8 cellular contexts compared by ENCODE assay signal in the genomic region with DNA sequence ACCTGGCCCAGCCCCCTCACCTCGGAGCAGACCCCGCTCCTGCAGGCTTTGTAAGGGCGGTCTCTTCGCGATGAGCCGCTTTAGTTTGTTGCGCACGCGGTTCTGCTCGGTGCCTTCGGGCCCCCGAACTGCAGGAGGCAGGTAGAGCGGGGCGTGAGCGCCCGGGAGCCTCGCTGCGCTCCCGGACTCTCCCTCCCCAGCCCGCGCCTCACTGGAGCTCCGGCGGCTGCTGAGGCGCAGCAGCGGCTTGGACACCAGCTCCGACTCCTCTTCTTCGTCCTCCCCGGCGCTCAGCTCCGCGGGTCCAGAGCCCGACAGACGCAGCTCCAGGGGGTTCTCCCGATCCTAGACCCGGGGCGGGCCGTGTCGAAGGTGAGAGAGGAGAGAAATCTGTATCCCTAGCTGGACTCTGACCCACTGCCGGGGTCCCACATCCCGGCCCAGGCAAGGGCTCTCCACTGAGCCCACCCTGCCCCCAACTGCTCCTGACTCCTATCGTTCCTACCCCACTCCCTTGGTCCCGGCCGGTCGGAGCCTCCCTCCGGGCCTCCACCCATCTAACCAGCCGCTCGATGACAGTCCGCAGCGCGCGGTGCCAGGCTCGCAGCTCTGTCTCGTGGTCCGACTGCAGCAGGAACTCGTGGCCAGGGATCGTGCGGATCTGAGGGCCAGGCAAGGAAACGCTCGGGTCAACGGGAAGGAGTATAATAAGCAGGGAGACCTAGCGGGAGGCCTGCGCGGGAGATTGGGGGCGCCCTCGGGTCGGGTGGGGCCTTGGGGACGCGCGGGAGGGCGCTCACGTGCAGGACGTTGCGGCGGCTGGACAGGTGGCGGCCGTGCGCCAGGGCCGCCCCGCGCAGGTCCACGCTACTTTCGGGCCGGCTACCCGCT. TPM values are rescaled to one million over a fixed set of nuclear protein-coding genes. Genes with fewer than 3 reads are reported as not detected.
DNase-seq lines count a peak whose midpoint lies in the region; ATAC-seq, FAIRE-seq and TF ChIP-seq lines count a peak whose summit lies in the region.

No MANE protein-coding gene starts in this region.

- no peak for TF ChIP-seq CTCF in endothelial cell of umbilical vein (IDR thresholded peaks at IDR 0.05; ENCODE audit: extremely low read depth in 1 of 2, insufficient read depth in 1 of 2, low read depth in 1 of 2, low read length in 2 of 2)
- TF ChIP-seq CTCF in natural killer cell (IDR thresholded peaks at IDR 0.05) = no peak

- peak; percentile 59 for FAIRE-seq in endothelial cell of umbilical vein (lab: Jason Lieb, UNC)

- H3K9me3 Mint-ChIP-seq in IgD-negative memory B cell (no peaks in the 10 kb centered on the region), natural killer cell (no peaks in the 10 kb centered on the region)

- H3K79me2 ChIP-seq in endothelial cell of umbilical vein (ENCODE audit: control insufficient read depth, insufficient read depth, low read length) = no peaks in the 10 kb centered on the region

- H3K4me2 ChIP-seq in endothelial cell of umbilical vein (ENCODE audit: insufficient read depth, low read length) = peak overlapping the region; percentile 2

- no peaks in the 10 kb centered on the region for H3K27me3 Mint-ChIP-seq in IgD-negative memory B cell
- no peaks in the 10 kb centered on the region for H3K27me3 Mint-ChIP-seq in natural killer cell (ENCODE audit: low read depth in 2 of 2)

- no peak for ATAC-seq in natural killer cell
- no peak for ATAC-seq in GM19324 (IDR thresholded peaks at IDR 0.05; ENCODE audit: low FRiP score, unreplicated experiment)

- peak overlapping the region in 1 of 3 experiments; percentile 3 for H3K4me3 ChIP-seq in endothelial cell of umbilical vein (replicated peaks in 1 of 3; ENCODE audit: insufficient read depth in 1 of 3, low read depth in 1 of 3, low read length in 3 of 3)

- peak; percentile 37 for DNase-seq in DMS53 treated with DMSO at 0.1 percent for 48 hours (lab: John Stamatoyannopoulos, UW; ENCODE audit: unreplicated experiment)
- no peak for DNase-seq in endothelial cell of umbilical vein (ENCODE audit: low read depth, low spot score)
- no peak for DNase-seq in natural killer cell
- DNase-seq in UCSD-AML1 (lab: John Stamatoyannopoulos, UW; ENCODE audit: unreplicated experiment) = no peak
- DNase-seq in NCI-H2107 treated with DMSO at 0.1 percent for 48 hours (lab: John Stamatoyannopoulos, UW; ENCODE audit: unreplicated experiment) = no peak
- no peak for DNase-seq in stimulated activated CD4-positive, alpha-beta T cell treated with anti-CD3 and anti-CD28 coated beads, Interleukin-2, amount 100 ng/mL, for 48 hours

- H3K4me1 Mint-ChIP-seq in IgD-negative memory B cell (peaks cover 33 to 47% (median 41%) of the 10 kb centered on the region in 3 donors), natural killer cell (peaks cover 76 to 92% of the 10 kb centered on the region in 2 donors)

- dilution Hi-C loops in endothelial cell of umbilical vein (cut with MboI; ENCODE audit: extremely low pct_ligation_motif_present, low sequenced_read_pairs) = no loop called here

- intact Hi-C loops in endothelial cell of umbilical vein (cut with micrococcal nuclease) = no loop called here
- intact Hi-C loops in natural killer cell (cut with micrococcal nuclease) = loop anchor here (2.0 to 5.0 kb wide), 3 partner anchors 13 to 267 kb away; no protein-coding TSS in a partner anchor

- H4K20me1 ChIP-seq in endothelial cell of umbilical vein (replicated peaks; ENCODE audit: control insufficient read depth, extremely low read depth, insufficient read depth, low read length) = no peaks in the 10 kb centered on the region

- H3K27ac ChIP-seq in endothelial cell of umbilical vein (ENCODE audit: insufficient read depth, low read depth, low read length) = no peak overlapping the region

- no TSS peak for BruUV-seq in endothelial cell of umbilical vein (replicated peaks; lab: Mats Ljungman, UMichigan)

- no peaks in the 10 kb centered on the region for H3K9me3 ChIP-seq in endothelial cell of umbilical vein (replicated peaks; ENCODE audit: control insufficient read depth, insufficient read depth, low read length)

- H3K4me3 Mint-ChIP-seq in IgD-negative memory B cell = peak overlapping the region; percentile 77 to 99 (median 92)
- peak overlapping the region; percentile 85 for H3K4me3 Mint-ChIP-seq in natural killer cell

- H2AFZ ChIP-seq in endothelial cell of umbilical vein (ENCODE audit: low read depth, low read length) = peak overlapping the region; percentile 47

- H3K36me3 Mint-ChIP-seq in IgD-negative memory B cell (peaks cover 5% of the 10 kb centered on the region), natural killer cell (peaks cover 19% of the 10 kb centered on the region)

- no peak overlapping the region for H3K9ac ChIP-seq in endothelial cell of umbilical vein (replicated peaks; ENCODE audit: extremely low read depth, insufficient read depth, low read length)

- H3K4me1 ChIP-seq in endothelial cell of umbilical vein (ENCODE audit: control insufficient read depth, extremely low read depth, insufficient read depth, low read length) = peaks cover 12% of the 10 kb centered on the region

- CTCF ChIA-PET in endothelial cell of umbilical vein (lab: Charles Lee) = interaction anchor here (0.6 to 2.8 kb wide), 7 partner anchors 8 to 108 kb away, joined by 3 to 18 read pairs (median 3); a partner anchor contains a TSS

- POLR2A ChIA-PET in endothelial cell of umbilical vein (lab: Charles Lee) = no interaction called here

- no peak for TF ChIP-seq POLR2A in endothelial cell of umbilical vein (IDR thresholded peaks at IDR 0.05; ENCODE audit: low read depth, low read length)

- H3K27ac Mint-ChIP-seq in IgD-negative memory B cell = peak overlapping the region in 2 of 3 donors; percentile 96 to 99
- peak overlapping the region; percentile 97 to 98 for H3K27ac Mint-ChIP-seq in natural killer cell

- no peaks in the 10 kb centered on the region for H3K9me1 ChIP-seq in endothelial cell of umbilical vein (replicated peaks; ENCODE audit: control insufficient read depth, extremely low read depth, insufficient read depth, low read length)

- H3K36me3 ChIP-seq in endothelial cell of umbilical vein (ENCODE audit: control insufficient read depth in 2 of 2, extremely low read depth in 1 of 2, insufficient read depth in 2 of 2, low read length in 2 of 2) = no peaks in the 10 kb centered on the region

- H3K27me3 ChIP-seq in endothelial cell of umbilical vein (ENCODE audit: control insufficient read depth in 2 of 2, insufficient read depth in 2 of 2, low read length in 2 of 2) = peaks cover 47 to 62% of the 10 kb centered on the region in 2 experiments

RNA-seq across cellular contexts. Expression of a gene that starts 4.2 kb away (rescaled TPM):
- polyA plus RNA-seq in IgD-negative memory B cell (129 TPM), endothelial cell of umbilical vein (0.25 and 0.35 TPM in 2 replicates)
- total RNA-seq in endothelial cell of umbilical vein (0.38 TPM in 1 of 2 replicates, not detected in the other), natural killer cell (1,000 to 10,000 TPM in 2 of 3 donors, 100 to 1,000 TPM in 1; 558 to 1,091 (median 1,015) TPM)
- 0.18 and 0.20 TPM in 2 replicates for polyA plus RNA-seq in endothelial cell of umbilical vein (2011; cell fraction: cytosol; rRNA removed)
- polyA plus RNA-seq in endothelial cell of umbilical vein (2011; cell fraction: nucleus; rRNA removed) = 0.41 and 0.66 TPM in 2 replicates
- 0.30 TPM in 1 of 2 replicates, not detected in the other for polyA plus RNA-seq in endothelial cell of umbilical vein (2012)
- 1.0 and 1.8 TPM in 2 replicates for polyA minus RNA-seq in endothelial cell of umbilical vein
- not detected for polyA minus RNA-seq in endothelial cell of umbilical vein (2011; cell fraction: cytosol; rRNA and poly(A)+ RNA removed)
- not detected in 2 replicates for polyA minus RNA-seq in endothelial cell of umbilical vein (2011; cell fraction: nucleus; rRNA and poly(A)+ RNA removed)

RNA-seq across cellular contexts. Expression of a gene that starts 12.4 kb away (rescaled TPM):
- polyA plus RNA-seq in IgD-negative memory B cell (76.6 TPM), endothelial cell of umbilical vein (98.8 and 118 TPM in 2 replicates)
- total RNA-seq in endothelial cell of umbilical vein (212 and 216 TPM in 2 replicates), natural killer cell (100 to 1,000 TPM; 200 to 237 (median 218) TPM)
- 83.6 and 88.5 TPM in 2 replicates for polyA plus RNA-seq in endothelial cell of umbilical vein (2011; cell fraction: cytosol; rRNA removed)
- 558 and 575 TPM in 2 replicates for polyA plus RNA-seq in endothelial cell of umbilical vein (2011; cell fraction: nucleus; rRNA removed)
- polyA plus RNA-seq in endothelial cell of umbilical vein (2012) = 136 and 142 TPM in 2 replicates
- 174 and 202 TPM in 2 replicates for polyA minus RNA-seq in endothelial cell of umbilical vein
- 99.2 TPM for polyA minus RNA-seq in endothelial cell of umbilical vein (2011; cell fraction: cytosol; rRNA and poly(A)+ RNA removed)
- polyA minus RNA-seq in endothelial cell of umbilical vein (2011; cell fraction: nucleus; rRNA and poly(A)+ RNA removed) = 179 and 213 TPM in 2 replicates

RNA-seq across cellular contexts. Expression of a gene that starts 15.9 kb away (rescaled TPM):
- polyA plus RNA-seq in IgD-negative memory B cell = 0.18 TPM
- 0.29 and 1.1 TPM in 2 replicates for total RNA-seq in endothelial cell of umbilical vein
- 0.10 and 0.14 TPM in 2 replicates for polyA plus RNA-seq in endothelial cell of umbilical vein
- polyA plus RNA-seq in endothelial cell of umbilical vein (2011; cell fraction: cytosol; rRNA removed) = 0.09 and 0.14 TPM in 2 replicates
- 0.55 and 0.73 TPM in 2 replicates for polyA plus RNA-seq in endothelial cell of umbilical vein (2011; cell fraction: nucleus; rRNA removed)
- 0.25 TPM in 1 of 2 replicates, not detected in the other for polyA plus RNA-seq in endothelial cell of umbilical vein (2012)
- not detected in 2 replicates for polyA minus RNA-seq in endothelial cell of umbilical vein
- polyA minus RNA-seq in endothelial cell of umbilical vein (2011; cell fraction: cytosol; rRNA and poly(A)+ RNA removed) = 0.41 TPM
- polyA minus RNA-seq in endothelial cell of umbilical vein (2011; cell fraction: nucleus; rRNA and poly(A)+ RNA removed) = not detected in 2 replicates
- 1 to 10 TPM in 1 of 3 donors, under 1 TPM in 2; 0.50 to 1.4 (median 0.99) TPM for total RNA-seq in natural killer cell

RNA-seq across cellular contexts. Expression of a gene that starts 20.4 kb away (rescaled TPM):
- polyA plus RNA-seq in IgD-negative memory B cell (not detected), endothelial cell of umbilical vein (not detected in 2 replicates)
- total RNA-seq in endothelial cell of umbilical vein (not detected in 2 replicates), natural killer cell (not detected)
- polyA plus RNA-seq in endothelial cell of umbilical vein (2011; cell fraction: cytosol; rRNA removed) = not detected in 2 replicates
- polyA plus RNA-seq in endothelial cell of umbilical vein (2011; cell fraction: nucleus; rRNA removed) = not detected in 2 replicates
- not detected in 2 replicates for polyA plus RNA-seq in endothelial cell of umbilical vein (2012)
- 0.15 and 0.63 TPM in 2 replicates for polyA minus RNA-seq in endothelial cell of umbilical vein
- polyA minus RNA-seq in endothelial cell of umbilical vein (2011; cell fraction: cytosol; rRNA and poly(A)+ RNA removed) = 2.9 TPM
- not detected in 2 replicates for polyA minus RNA-seq in endothelial cell of umbilical vein (2011; cell fraction: nucleus; rRNA and poly(A)+ RNA removed)

RNA-seq across cellular contexts. Expression of a gene that starts 40.9 kb away (rescaled TPM):
- polyA plus RNA-seq in IgD-negative memory B cell (not detected), endothelial cell of umbilical vein (0.08 TPM in 1 of 2 replicates, not detected in the other)
- total RNA-seq in endothelial cell of umbilical vein (not detected in 2 replicates), natural killer cell (under 1 TPM; 0.18 to 0.35 (median 0.31) TPM)
- not detected in 2 replicates for polyA plus RNA-seq in endothelial cell of umbilical vein (2011; cell fraction: cytosol; rRNA removed)
- not detected in 2 replicates for polyA plus RNA-seq in endothelial cell of umbilical vein (2011; cell fraction: nucleus; rRNA removed)
- not detected in 2 replicates for polyA plus RNA-seq in endothelial cell of umbilical vein (2012)
- not detected in 2 replicates for polyA minus RNA-seq in endothelial cell of umbilical vein
- not detected for polyA minus RNA-seq in endothelial cell of umbilical vein (2011; cell fraction: cytosol; rRNA and poly(A)+ RNA removed)
- polyA minus RNA-seq in endothelial cell of umbilical vein (2011; cell fraction: nucleus; rRNA and poly(A)+ RNA removed) = 0.29 TPM in 1 of 2 replicates, not detected in the other

Comparison
In these comparisons a context has a peak if more than half of its experiments do, and no peak if none do; other contexts are left out.
1. RNA of a gene that starts 4.2 kb away (total RNA-seq): 558 to 1,091 TPM in natural killer cell; 0.38 TPM in endothelial cell of umbilical vein; every median in the first group is over 100 times any median in the second.